10 cellular contexts compared by ENCODE assay signal in genomic region chrX:129318375-129318774, GRCh38.
DNase-seq lines count a peak whose midpoint lies in the region; FAIRE-seq and TF ChIP-seq lines count a peak whose summit lies in the region.
"Had no signal": no experiment of that assay in that cellular context is flagged by ENCODE, and none has a peak within 500 bp of the region (broad histone marks: within the 10 kb centered on the region; RNA-seq: fewer than 3 reads in every experiment).

No MANE protein-coding gene starts in this region.

- H3K36me3 Mint-ChIP-seq in astrocyte (ENCODE audit: low read depth, unreplicated experiment) (peaks cover 7% of the 10 kb centered on the region), nephron progenitor cell (ENCODE audit: low read depth) (peaks cover 20% of the 10 kb centered on the region)

- H3K79me2 ChIP-seq in Karpas-422 (ENCODE audit: low read length) (no peaks in the 10 kb centered on the region), astrocyte (ENCODE audit: insufficient read depth, low read length) (no peaks in the 10 kb centered on the region)

- H3K4me3 ChIP-seq in Karpas-422 (ENCODE audit: low read length) (no peak overlapping the region), astrocyte (ENCODE audit: insufficient read depth, low read depth, low read length) (no peak overlapping the region)

- H2AFZ ChIP-seq in Karpas-422 (ENCODE audit: low read length) (no peak overlapping the region), astrocyte (ENCODE audit: low read depth, low read length) (no peak overlapping the region)

- H4K20me1 ChIP-seq in Karpas-422 (ENCODE audit: insufficient read depth, low read depth, low read length), result no peaks in the 10 kb centered on the region
- no peaks in the 10 kb centered on the region for H4K20me1 ChIP-seq in astrocyte (ENCODE audit: insufficient read depth, low read length)

- TF ChIP-seq CTCF in astrocyte (IDR thresholded peaks at IDR 0.05; ENCODE audit: insufficient read depth, low read depth, low read length), result peak; percentile 39
- peak; percentile 11 for TF ChIP-seq CTCF in nephron progenitor cell (IDR thresholded peaks at IDR 0.05)

- H3K4me3 Mint-ChIP-seq in astrocyte (ENCODE audit: unreplicated experiment) (no peak overlapping the region), nephron progenitor cell (no peak overlapping the region)
- H3K4me3 Mint-ChIP-seq: B cell had no signal

- FAIRE-seq in astrocyte (lab: Jason Lieb, UNC), result peak; percentile 71
- FAIRE-seq: TTC549 had no signal

- no peaks in the 10 kb centered on the region for H3K9me3 Mint-ChIP-seq in astrocyte (ENCODE audit: unreplicated experiment)
- no peaks in the 10 kb centered on the region for H3K9me3 Mint-ChIP-seq in nephron progenitor cell

- H3K27me3 Mint-ChIP-seq in astrocyte (ENCODE audit: low read depth, unreplicated experiment), result no peaks in the 10 kb centered on the region
- no peaks in the 10 kb centered on the region for H3K27me3 Mint-ChIP-seq in nephron progenitor cell (ENCODE audit: low read depth, poor library complexity)
- H3K27me3 Mint-ChIP-seq: B cell had no signal

- no peaks in the 10 kb centered on the region for H3K4me1 Mint-ChIP-seq in astrocyte (ENCODE audit: low read depth, unreplicated experiment)
- no peaks in the 10 kb centered on the region for H3K4me1 Mint-ChIP-seq in nephron progenitor cell
- H3K4me1 Mint-ChIP-seq: B cell had no signal

- H3K27ac ChIP-seq in Karpas-422 (ENCODE audit: low read length) (no peak overlapping the region), astrocyte (ENCODE audit: low read depth, low read length) (no peak overlapping the region)

- H3K9me2 ChIP-seq in Karpas-422 (replicated peaks; ENCODE audit: insufficient read depth, low read length), result no peaks in the 10 kb centered on the region

- H3K9me3 ChIP-seq in Karpas-422 (ENCODE audit: low read length) (no peaks in the 10 kb centered on the region), astrocyte (ENCODE audit: insufficient read depth, low read depth, low read length) (no peaks in the 10 kb centered on the region)

- H3K4me1 ChIP-seq in Karpas-422 (ENCODE audit: low read length) (no peaks in the 10 kb centered on the region), astrocyte (ENCODE audit: insufficient read depth, low read length) (no peaks in the 10 kb centered on the region)

- no peaks in the 10 kb centered on the region for H3K27me3 ChIP-seq in Karpas-422 (ENCODE audit: low read length)
- H3K27me3 ChIP-seq in astrocyte (ENCODE audit: insufficient read depth, low read length), result no peaks in the 10 kb centered on the region

- H3K9ac ChIP-seq in Karpas-422 (ENCODE audit: low read length), result no peak overlapping the region
- H3K9ac ChIP-seq in astrocyte (ENCODE audit: low read length), result no peak overlapping the region

- no peak overlapping the region for H3K27ac Mint-ChIP-seq in astrocyte (ENCODE audit: unreplicated experiment)
- H3K27ac Mint-ChIP-seq in nephron progenitor cell, result no peak overlapping the region
- H3K27ac Mint-ChIP-seq: B cell had no signal

- H3K36me3 ChIP-seq in Karpas-422 (ENCODE audit: insufficient read depth, low read length) (no peaks in the 10 kb centered on the region), astrocyte (ENCODE audit: insufficient read depth, low read length) (no peaks in the 10 kb centered on the region)

- peak; percentile 3 for DNase-seq in NCI-H1092 treated with DMSO at 0.1 percent for 48 hours (lab: John Stamatoyannopoulos, UW)
- no peak for DNase-seq in NCI-H1092 (lab: John Stamatoyannopoulos, UW)
- peak; percentile 65 for DNase-seq in Karpas-422
- DNase-seq in astrocyte (ENCODE audit: low read depth), result no peak
- no peak for DNase-seq in nephron progenitor cell
- DNase-seq in ureter (ENCODE audit: low spot score), result no peak
- no peak for DNase-seq in NCI-H524 treated with DMSO at 0.1 percent for 48 hours (lab: John Stamatoyannopoulos, UW)
- no peak for DNase-seq in islet precursor cell

- H3K4me2 ChIP-seq in Karpas-422 (ENCODE audit: low read depth, low read length, poor library complexity, severe bottlenecking) (no peak overlapping the region), astrocyte (ENCODE audit: low read length) (no peak overlapping the region)

Comparison
In these comparisons a context has a peak if more than half of its experiments do, and no peak if none do; other contexts are left out.
1. DNase-seq: peak in NCI-H1092 treated with DMSO at 0.1 percent for 48 hours (single experiment) and Karpas-422 (single experiment); none in NCI-H1092 (single experiment), astrocyte (single experiment), nephron progenitor cell (single experiment), ureter (single experiment), NCI-H524 treated with DMSO at 0.1 percent for 48 hours (single experiment) and islet precursor cell (single experiment).